ENCODE assay signal across 18 cellular contexts in genomic region chr7:132773527-132773956, GRCh38.
DNase-seq lines count a peak whose midpoint lies in the region; ATAC-seq and TF ChIP-seq lines count a peak whose summit lies in the region.
"Had no signal": no experiment of that assay in that cellular context is flagged by ENCODE, and none has a peak within 500 bp of the region (broad histone marks: within the 10 kb centered on the region; RNA-seq: fewer than 3 reads in every experiment).

No MANE protein-coding gene starts in this region.

- DNase-seq in AG10803 (ENCODE audit: low read depth) (peak; percentile 91), GM23248 (peak; percentile 59), fibroblast of pulmonary artery (ENCODE audit: low read depth) (peak; percentile 62), medulla oblongata (ENCODE audit: extremely low spot score) (no peak), dorsolateral prefrontal cortex (no peak), NCI-H524 treated with DMSO at 0.1 percent for 48 hours (lab: John Stamatoyannopoulos, UW) (no peak), retina (no peak)
- DNase-seq: activated B cell treated with CpG ODN at 0.5 μM for 24 hours; CD4-positive, alpha-beta memory T cell; cerebellar nuclear complex; hippocampal formation; left cardiac atrium; mucosa of descending colon; NCI-H187 treated with DMSO at 0.1 percent for 48 hours; NCI-H526 treated with DMSO at 0.1 percent for 48 hours; occipital lobe had no signal

- 0 out of 2 replicates have a peak, but pooled peaks cover 5% of the 10 kb centered on the region for H3F3A ChIP-seq in GM23248 (ENCODE audit: insufficient read depth)

- H2AFZ ChIP-seq in GM23248 = no peak overlapping the region

- no peak for TF ChIP-seq CTCF in AG10803 (conservative IDR thresholded peaks at IDR 0.05; ENCODE audit: low read length)
- no peak for TF ChIP-seq CTCF in fibroblast of pulmonary artery (IDR thresholded peaks at IDR 0.05; ENCODE audit: low read length, missing control alignments)
- TF ChIP-seq CTCF in dorsolateral prefrontal cortex (IDR thresholded peaks at IDR 0.05 in 54 of 56, conservative IDR thresholded peaks at IDR 0.05 in 2 of 56; ENCODE audit: low read depth in 1 of 56, partially characterized antibody in 56 of 56) = no peak

- H3K4me1 ChIP-seq in GM23248 (ENCODE audit: insufficient read depth) = peaks cover 9% of the 10 kb centered on the region

- no peaks in the 10 kb centered on the region for H3K79me2 ChIP-seq in GM23248 (ENCODE audit: insufficient read depth)

- H3K4me2 ChIP-seq in GM23248 (ENCODE audit: unreplicated experiment) = peak overlapping the region; percentile 7
- H3K4me2 ChIP-seq: KMS-11 had no signal

- H3K9me3 ChIP-seq in GM23248 (ENCODE audit: low read depth) = no peaks in the 10 kb centered on the region

- H4K20me1 ChIP-seq in GM23248 (ENCODE audit: insufficient read depth) = no peaks in the 10 kb centered on the region

- H3K27ac ChIP-seq in GM23248 (no peak overlapping the region), dorsolateral prefrontal cortex (peak overlapping the region in 3 of 59 donors; percentile 0 to 10 (median 7))
- H3K27ac ChIP-seq: KMS-11 had no signal

- no peaks in the 10 kb centered on the region for H3K9me2 ChIP-seq in GM23248 (ENCODE audit: insufficient read depth)

- H3K9ac ChIP-seq in GM23248 = no peak overlapping the region
- H3K9ac ChIP-seq: KMS-11 had no signal

- WGBS in GM23248 (ENCODE audit: low coverage in 1 of 2, low lambda C conversion rate in 2 of 2, missing lambda C conversion rate in 2 of 2), 2 experiments = 35 to 37% methylated on average over 5 of the region's 5 CpGs

- in situ Hi-C loops in GM23248 (cut with MboI) = no loop called here

- H3K27me3 ChIP-seq in GM23248 (replicated peaks; ENCODE audit: insufficient read depth) = peaks cover 9% of the 10 kb centered on the region; the same call in 1 of the 2 replicates
- no peaks in the 10 kb centered on the region for H3K27me3 ChIP-seq in dorsolateral prefrontal cortex

- H3K36me3 ChIP-seq in GM23248 (ENCODE audit: low read depth) = no peaks in the 10 kb centered on the region

- peak; percentile 29; the same call in 1 of the 3 replicates for ATAC-seq in SK-N-SH treated with all-trans-retinoic acid at 6 μM for 48 hours
- ATAC-seq: left cardiac atrium, mucosa of descending colon had no signal

- H3K4me3 ChIP-seq in AG10803 (ENCODE audit: low read length) = no peak overlapping the region
- no peak overlapping the region for H3K4me3 ChIP-seq in GM23248
- no peak overlapping the region for H3K4me3 ChIP-seq in fibroblast of pulmonary artery (replicated peaks; ENCODE audit: low read depth, low read length)
- H3K4me3 ChIP-seq in dorsolateral prefrontal cortex = no peak overlapping the region
- H3K4me3 ChIP-seq: mucosa of descending colon had no signal

- intact Hi-C loops in dorsolateral prefrontal cortex (cut with DNase I) = no loop called here

TF ChIP-seq in SK-N-SH treated with all-trans-retinoic acid at 6 μM for 48 hours, 23 proteins besides CTCF, POLR2A, EP300 and RAD21 (continues in another document):
- no peak for TF ChIP-seq GLIS3 (CRISPR knock-in tag; IDR thresholded peaks at IDR 0.05)
- TF ChIP-seq ZNF8 (CRISPR knock-in tag; IDR thresholded peaks at IDR 0.05) = no peak
- TF ChIP-seq ISL1 (CRISPR knock-in tag; IDR thresholded peaks at IDR 0.05) = peak; percentile 87
- peak; percentile 34; the same call in 1 of the 2 replicates for TF ChIP-seq TSHZ2 (CRISPR knock-in tag; IDR thresholded peaks at IDR 0.05)
- no peak for TF ChIP-seq ZNF565 (CRISPR knock-in tag; conservative IDR thresholded peaks at IDR 0.05; ENCODE audit: low read depth)
- TF ChIP-seq, protein P1, sequence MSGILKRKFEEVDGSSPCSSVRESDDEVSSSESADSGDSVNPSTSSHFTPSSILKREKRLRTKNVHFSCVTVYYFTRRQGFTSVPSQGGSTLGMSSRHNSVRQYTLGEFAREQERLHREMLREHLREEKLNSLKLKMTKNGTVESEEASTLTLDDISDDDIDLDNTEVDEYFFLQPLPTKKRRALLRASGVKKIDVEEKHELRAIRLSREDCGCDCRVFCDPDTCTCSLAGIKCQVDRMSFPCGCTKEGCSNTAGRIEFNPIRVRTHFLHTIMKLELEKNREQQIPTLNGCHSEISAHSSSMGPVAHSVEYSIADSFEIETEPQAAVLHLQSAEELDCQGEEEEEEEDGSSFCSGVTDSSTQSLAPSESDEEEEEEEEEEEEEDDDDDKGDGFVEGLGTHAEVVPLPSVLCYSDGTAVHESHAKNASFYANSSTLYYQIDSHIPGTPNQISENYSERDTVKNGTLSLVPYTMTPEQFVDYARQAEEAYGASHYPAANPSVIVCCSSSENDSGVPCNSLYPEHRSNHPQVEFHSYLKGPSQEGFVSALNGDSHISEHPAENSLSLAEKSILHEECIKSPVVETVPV (CRISPR knock-in tag; IDR thresholded peaks at IDR 0.05) = 0 out of 2 replicates have a peak, but pooled peaks have one; percentile 29
- TF ChIP-seq ZFP3 (CRISPR knock-in tag; IDR thresholded peaks at IDR 0.05) = peak; percentile 55; the same call in 1 of the 2 replicates
- TF ChIP-seq PPARA (CRISPR knock-in tag; IDR thresholded peaks at IDR 0.05; ENCODE audit: borderline replicate concordance) = no peak
- TF ChIP-seq POU6F1 (CRISPR knock-in tag; IDR thresholded peaks at IDR 0.05; ENCODE audit: borderline replicate concordance, low read depth) = no peak
- TF ChIP-seq ESRRG (CRISPR knock-in tag; IDR thresholded peaks at IDR 0.05) = no peak
- no peak for TF ChIP-seq OSR1 (CRISPR knock-in tag; IDR thresholded peaks at IDR 0.05)
- TF ChIP-seq ZC3H10 (CRISPR knock-in tag; IDR thresholded peaks at IDR 0.05) = no peak
- no peak for TF ChIP-seq ARNTL (CRISPR knock-in tag; IDR thresholded peaks at IDR 0.05; ENCODE audit: borderline replicate concordance, low read depth)
- TF ChIP-seq, protein P2, sequence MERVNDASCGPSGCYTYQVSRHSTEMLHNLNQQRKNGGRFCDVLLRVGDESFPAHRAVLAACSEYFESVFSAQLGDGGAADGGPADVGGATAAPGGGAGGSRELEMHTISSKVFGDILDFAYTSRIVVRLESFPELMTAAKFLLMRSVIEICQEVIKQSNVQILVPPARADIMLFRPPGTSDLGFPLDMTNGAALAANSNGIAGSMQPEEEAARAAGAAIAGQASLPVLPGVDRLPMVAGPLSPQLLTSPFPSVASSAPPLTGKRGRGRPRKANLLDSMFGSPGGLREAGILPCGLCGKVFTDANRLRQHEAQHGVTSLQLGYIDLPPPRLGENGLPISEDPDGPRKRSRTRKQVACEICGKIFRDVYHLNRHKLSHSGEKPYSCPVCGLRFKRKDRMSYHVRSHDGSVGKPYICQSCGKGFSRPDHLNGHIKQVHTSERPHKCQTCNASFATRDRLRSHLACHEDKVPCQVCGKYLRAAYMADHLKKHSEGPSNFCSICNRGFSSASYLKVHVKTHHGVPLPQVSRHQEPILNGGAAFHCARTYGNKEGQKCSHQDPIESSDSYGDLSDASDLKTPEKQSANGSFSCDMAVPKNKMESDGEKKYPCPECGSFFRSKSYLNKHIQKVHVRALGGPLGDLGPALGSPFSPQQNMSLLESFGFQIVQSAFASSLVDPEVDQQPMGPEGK (CRISPR knock-in tag; IDR thresholded peaks at IDR 0.05; ENCODE audit: borderline replicate concordance) = no peak; the same call in 1 of the 2 replicates
- no peak for TF ChIP-seq SNAI2 (CRISPR knock-in tag; IDR thresholded peaks at IDR 0.05)
- TF ChIP-seq ZFP30 (CRISPR knock-in tag; IDR thresholded peaks at IDR 0.05) = no peak
- peak; percentile 32; the same call in 1 of the 2 replicates for TF ChIP-seq BACH2 (CRISPR knock-in tag; IDR thresholded peaks at IDR 0.05; ENCODE audit: borderline replicate concordance)

Comparison
In these comparisons a context has a peak if more than half of its experiments do, and no peak if none do; other contexts are left out.
1. DNase-seq: peak in AG10803 (single experiment), GM23248 (single experiment) and fibroblast of pulmonary artery (single experiment); none in medulla oblongata (single experiment), dorsolateral prefrontal cortex (0 of 10), NCI-H524 treated with DMSO at 0.1 percent for 48 hours (single experiment) and retina (single experiment).